In genomic region chr17:66989579-66989978, GRCh38 we compare ENCODE assay signal across 9 cellular contexts. TPM values are rescaled to one million over a fixed set of nuclear protein-coding genes. Genes with fewer than 3 reads are reported as not detected.
"Had no signal": no experiment of that assay in that cellular context is flagged by ENCODE, and none has a peak within 500 bp of the region (broad histone marks: within the 10 kb centered on the region; RNA-seq: fewer than 3 reads in every experiment).

No MANE protein-coding gene starts in this region.

- ATAC-seq: HepG2, K562 had no signal

- H3K27ac ChIP-seq: HL-60 had no signal

- DNase-seq: IMR-90, KBM-7, KG1 had no signal

- H3K4me3 ChIP-seq: K562 had no signal

RNA-seq across cellular contexts. Expression of gene CACNG4, which starts 25.1 kb away (rescaled TPM):
- total RNA-seq: HT1080 had no signal
- polyA plus RNA-seq: IgD-negative memory B cell, K562 had no signal

RNA-seq across cellular contexts. Expression of gene CACNG1, which starts 54.8 kb away (rescaled TPM):
- total RNA-seq: HepG2, HT-29, IMR-90, K562 had no signal
- polyA plus RNA-seq: HepG2, IgD-negative memory B cell, IMR-90, K562 had no signal
